ENCODE assay signal across 32 cellular contexts in genomic region chr1:176325664-176326063, GRCh38.
"Had no signal": no experiment of that assay in that cellular context is flagged by ENCODE, and none has a peak within 500 bp of the region (broad histone marks: within the 10 kb centered on the region; RNA-seq: fewer than 3 reads in every experiment).

No MANE protein-coding gene starts in this region.

- H3K36me3 ChIP-seq: adrenal gland, ascending aorta, brain microvascular endothelial cell, breast epithelium, cardiac muscle cell had no signal

- FAIRE-seq: astrocyte, bronchial epithelial cell had no signal

- H3K9me3 ChIP-seq: adrenal gland, ascending aorta, body of pancreas, breast epithelium had no signal

- ATAC-seq: activated naive CD4-positive, alpha-beta T cell treated with anti-CD3 and anti-CD28 coated beads, Interleukin-2, amount 50 U/mL, for 72 hours; activated naive CD8-positive, alpha-beta T cell treated with anti-CD3 and anti-CD28 coated beads, Interleukin-2, amount 50 U/mL, for 24 hours; activated T-cell treated with anti-CD3 and anti-CD28 coated beads, Interleukin-2, amount 50 U/mL, for 4 hours; activated T-cell treated with anti-CD3 and anti-CD28 coated beads, Interleukin-2, amount 50 U/mL, for 72 hours; activated T-helper 17 cell treated with anti-CD3 and anti-CD28 coated beads, Interleukin-2, amount 50 U/mL, for 72 hours; body of pancreas had no signal

- H3K4me3 ChIP-seq: adrenal gland, ascending aorta, body of pancreas, breast epithelium, cardiac muscle cell had no signal

- H3K27ac ChIP-seq: adrenal gland, ascending aorta, body of pancreas, brain microvascular endothelial cell, cardiac muscle cell had no signal

- DNase-seq: activated effector memory CD4-positive, alpha-beta T cell treated with anti-CD3 and anti-CD28 coated beads, Interleukin-2, amount 50 U/mL, for 16 hours; activated effector memory CD4-positive, alpha-beta T cell treated with Interleukin-2 at 50 U/mL for 16 hours; activated gamma-delta T cell; activated gamma-delta T cell treated with Interleukin-2 at 50 U/mL for 16 hours; activated naive CD4-positive, alpha-beta T cell; activated naive CD4-positive, alpha-beta T cell treated with anti-CD3 and anti-CD28 coated beads for 36 hours; activated naive CD4-positive, alpha-beta T cell treated with anti-CD3 and anti-CD28 coated beads, Interleukin-2, amount 10 ng/mL, durations not matched to agents 7 days and 5 days; activated naive CD4-positive, alpha-beta T cell treated with anti-CD3 and anti-CD28 coated beads, Interleukin-2, amount 50 U/mL, for 16 hours; activated naive CD4-positive, alpha-beta T cell treated with Interleukin-2 at 50 U/mL for 16 hours; activated naive CD8-positive, alpha-beta T cell treated with anti-CD3 and anti-CD28 coated beads for 36 hours; activated naive CD8-positive, alpha-beta T cell treated with anti-CD3 and anti-CD28 coated beads, Interleukin-2, amount 10 ng/mL, durations not matched to agents 7 days and 5 days; activated naive CD8-positive, alpha-beta T cell treated with anti-CD3 and anti-CD28 coated beads, Interleukin-2, amount 50 U/mL, for 24 hours; activated T-cell treated with anti-CD3 and anti-CD28 coated beads, Interleukin-2, amount 50 U/mL, for 4 hours; activated T-cell treated with anti-CD3 and anti-CD28 coated beads, Interleukin-2, amount 50 U/mL, for 48 hours; activated T-cell treated with anti-CD3 and anti-CD28 coated beads, Interleukin-2, amount 50 U/mL, for 72 hours; adrenal gland; amniotic stem cell; amygdala; anterior cingulate cortex; aorta; body of pancreas; brain microvascular endothelial cell; caudate nucleus; central memory CD4-positive, alpha-beta T cell; cerebellar nuclear complex had no signal

- H3K27me3 ChIP-seq: adrenal gland, ascending aorta, body of pancreas, brain microvascular endothelial cell, breast epithelium had no signal

- H3K4me1 ChIP-seq: adrenal gland, ascending aorta, body of pancreas, breast epithelium had no signal
